Comparison of ENCODE assay signal across 1 cellular context in genomic region chr2:73970850-73971471, GRCh38.
TF ChIP-seq lines count a peak whose summit lies in the region.

No MANE protein-coding gene starts in this region.

TF ChIP-seq in HEK293, 187 proteins besides CTCF, POLR2A, EP300 and RAD21 (continued from another document):
- TF ChIP-seq PRDM10 (tag by site-specific recombination; IDR thresholded peaks at IDR 0.05) = peak; percentile 44; the same call in 1 of the 2 replicates
- TF ChIP-seq TRIM28 (IDR thresholded peaks at IDR 0.05; ENCODE audit: borderline replicate concordance, low read length) = no peak
- TF ChIP-seq ZNF2 (tag by site-specific recombination; IDR thresholded peaks at IDR 0.05) = no peak
- TF ChIP-seq SP3 (tag by site-specific recombination; IDR thresholded peaks at IDR 0.05) = no peak
- no peak for TF ChIP-seq ZNF558 (tag by site-specific recombination; IDR thresholded peaks at IDR 0.05)
- peak; percentile 69; the same call in 1 of the 2 replicates for TF ChIP-seq ZNF362 (tag by site-specific recombination; IDR thresholded peaks at IDR 0.05)
- no peak for TF ChIP-seq ZNF211 (tag by site-specific recombination; IDR thresholded peaks at IDR 0.05; ENCODE audit: low read depth)
- TF ChIP-seq ZNF366 (tag by site-specific recombination; conservative IDR thresholded peaks at IDR 0.05) = no peak
- no peak for TF ChIP-seq INSM2 (tag by site-specific recombination; IDR thresholded peaks at IDR 0.05)
- TF ChIP-seq MEIS1 (CRISPR knock-in tag; IDR thresholded peaks at IDR 0.05; ENCODE audit: borderline replicate concordance) = no peak
- TF ChIP-seq GLI4 (tag by site-specific recombination; IDR thresholded peaks at IDR 0.05) = no peak
- no peak for TF ChIP-seq ZNF223 (tag by site-specific recombination; IDR thresholded peaks at IDR 0.05)
- TF ChIP-seq ZSCAN30 (tag by site-specific recombination; IDR thresholded peaks at IDR 0.05) = no peak
- peak; percentile 46; the same call in 1 of the 2 replicates for TF ChIP-seq ZBTB17 (tag by site-specific recombination; IDR thresholded peaks at IDR 0.05)
- TF ChIP-seq ZNF26 (tag by site-specific recombination; IDR thresholded peaks at IDR 0.05) = no peak
- no peak for TF ChIP-seq ZNF792 (tag by site-specific recombination; IDR thresholded peaks at IDR 0.05)
- no peak for TF ChIP-seq ZNF624 (tag by site-specific recombination; IDR thresholded peaks at IDR 0.05)
- TF ChIP-seq KLF7 (tag by site-specific recombination; IDR thresholded peaks at IDR 0.05; ENCODE audit: borderline replicate concordance) = no peak
- no peak for TF ChIP-seq ZNF843 (tag by site-specific recombination; IDR thresholded peaks at IDR 0.05)
